ENCODE assay signal across 34 cellular contexts in genomic region chr3:27889745-27890144, GRCh38.
"Had no signal": no experiment of that assay in that cellular context is flagged by ENCODE, and none has a peak within 500 bp of the region (broad histone marks: within the 10 kb centered on the region; RNA-seq: fewer than 3 reads in every experiment).

No MANE protein-coding gene starts in this region.

- DNase-seq: Karpas-422, Kasumi-1, MG63, MM.1S, MV-4-11, NCI-H1048, NCI-H1092, NCI-H1092 treated with DMSO at 0.1 percent for 48 hours, NCI-H1105, NCI-H1105 treated with DMSO at 0.1 percent for 48 hours, NCI-H1417, NCI-H1417 treated with DMSO at 0.1 percent for 48 hours, NCI-H1436, NCI-H1436 treated with DMSO at 0.1 percent for 48 hours, NCI-H146, NCI-H1694, NCI-H1694 treated with DMSO at 0.1 percent for 48 hours, NCI-H187, NCI-H187 treated with DMSO at 0.1 percent for 48 hours, NCI-H1930, NCI-H2029, NCI-H2029 treated with DMSO at 0.1 percent for 48 hours, NCI-H2081, NCI-H2081 treated with DMSO at 0.1 percent for 48 hours, NCI-H2107, NCI-H2171, NCI-H2171 treated with DMSO at 0.1 percent for 48 hours, NCI-H2227 treated with DMSO at 0.1 percent for 48 hours, NCI-H226, NCI-H345, NCI-H446, NCI-H446 treated with DMSO at 0.1 percent for 48 hours, NCI-H510A had no signal

- H3K27me3 ChIP-seq: MG63 had no signal

- H3K9me3 ChIP-seq: MG63 had no signal

- H3K9ac ChIP-seq: KMS-11 had no signal

- H3K36me3 ChIP-seq: MG63 had no signal

- H3K27ac ChIP-seq: KMS-11 had no signal

- H3K4me2 ChIP-seq: KMS-11 had no signal

- H3K4me3 ChIP-seq: MG63 had no signal
